Comparison of ENCODE assay signal across 26 cellular contexts in the genomic region with DNA sequence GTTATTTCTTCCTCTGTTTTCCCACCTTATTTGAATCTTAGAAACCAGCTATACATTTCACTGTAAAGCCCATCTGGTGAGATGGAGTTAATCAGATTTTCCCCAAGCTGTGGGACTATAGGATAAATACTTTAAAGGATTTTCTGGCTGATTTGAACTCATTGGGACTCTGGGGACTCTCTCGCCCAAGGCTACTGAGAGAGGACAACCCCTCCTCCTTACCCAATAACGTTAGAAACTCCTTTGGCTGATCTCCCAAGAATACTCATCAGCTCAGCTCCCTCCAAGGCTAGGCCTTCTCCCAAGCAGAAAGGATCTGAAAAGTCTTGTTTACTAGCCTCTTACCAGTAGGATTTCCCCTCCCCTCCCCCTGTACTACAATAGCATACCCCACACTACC. TPM values are rescaled to one million over a fixed set of nuclear protein-coding genes. Genes with fewer than 3 reads are reported as not detected.
"Had no signal": no experiment of that assay in that cellular context is flagged by ENCODE, and none has a peak within 500 bp of the region (broad histone marks: within the 10 kb centered on the region; RNA-seq: fewer than 3 reads in every experiment).

No MANE protein-coding gene starts in this region.

- H3K27ac Mint-ChIP-seq: activated naive CD4-positive, alpha-beta T cell treated with anti-CD3 and anti-CD28 coated beads, Interleukin-2, amount 50 U/mL, for 72 hours; activated naive CD8-positive, alpha-beta T cell treated with anti-CD3 and anti-CD28 coated beads, Interleukin-2, amount 50 U/mL, for 24 hours; IgD-negative memory B cell; T-helper 1 cell treated with Interleukin-12 subunit alpha and Interleukin-12 subunit beta and Interleukin-4 antibody, amounts not matched to agents 30 μg/mL and 1 μg/mL, for 36 hours; WTC11 had no signal

- H3K36me3 ChIP-seq: ascending aorta, cardiac muscle cell, Peyer's patch, SJSA1 had no signal

- H3K36me3 Mint-ChIP-seq: IgD-negative memory B cell had no signal

- H3K4me1 Mint-ChIP-seq: activated naive CD8-positive, alpha-beta T cell treated with anti-CD3 and anti-CD28 coated beads, Interleukin-2, amount 50 U/mL, for 24 hours had no signal

- H3K4me1 ChIP-seq: ascending aorta, body of pancreas, Peyer's patch, SJSA1 had no signal

- ATAC-seq: activated naive CD4-positive, alpha-beta T cell treated with anti-CD3 and anti-CD28 coated beads, Interleukin-2, amount 50 U/mL, for 72 hours; activated naive CD8-positive, alpha-beta T cell treated with anti-CD3 and anti-CD28 coated beads, Interleukin-2, amount 50 U/mL, for 24 hours; activated T-cell treated with anti-CD3 and anti-CD28 coated beads, Interleukin-2, amount 50 U/mL, for 4 hours; body of pancreas; WTC11 had no signal

- H3K4me3 ChIP-seq: ascending aorta, body of pancreas, cardiac muscle cell, Peyer's patch, SJSA1 had no signal

- H3K27me3 ChIP-seq: Peyer's patch, SJSA1 had no signal

- H3K9me3 ChIP-seq: body of pancreas, Peyer's patch, SJSA1 had no signal

- H3K27ac ChIP-seq: ascending aorta, body of pancreas, cardiac muscle cell, Peyer's patch, RWPE1, SJSA1 had no signal

- DNase-seq: activated CD4-positive, alpha-beta T cell treated with anti-CD3 and anti-CD28 coated beads for 48 hours; activated CD4-positive, alpha-beta T cell treated with anti-CD3 and anti-CD28 coated beads, Interleukin-2, amount 50 U/mL, for 4 hours; activated CD4-positive, CD25-positive, alpha-beta regulatory T cell treated with anti-CD3 and anti-CD28 coated beads, Interleukin-2, amount 50 U/mL, for 72 hours; activated effector memory CD4-positive, alpha-beta T cell treated with anti-CD3 and anti-CD28 coated beads, Interleukin-2, amount 50 U/mL, for 16 hours; activated naive CD4-positive, alpha-beta T cell treated with Interleukin-2 at 50 U/mL for 16 hours; activated naive CD8-positive, alpha-beta T cell treated with anti-CD3 and anti-CD28 coated beads, Interleukin-2, amount 50 U/mL, for 24 hours; activated T-cell treated with anti-CD3 and anti-CD28 coated beads, Interleukin-2, amount 50 U/mL, for 4 hours; amniotic stem cell; body of pancreas; KG1; NCI-H1092; NCI-H1417 treated with DMSO at 0.1 percent for 48 hours; NCI-H1694; NCI-H2029; NCI-H510A treated with DMSO at 0.1 percent for 48 hours; Peyer's patch; Right ventricle myocardium superior had no signal

- H3K4me3 Mint-ChIP-seq: activated naive CD8-positive, alpha-beta T cell treated with anti-CD3 and anti-CD28 coated beads, Interleukin-2, amount 50 U/mL, for 24 hours; activated T-cell treated with anti-CD3 and anti-CD28 coated beads, Interleukin-2, amount 50 U/mL, for 4 hours; IgD-negative memory B cell; T-helper 1 cell treated with Interleukin-12 subunit alpha and Interleukin-12 subunit beta and Interleukin-4 antibody, amounts not matched to agents 30 μg/mL and 1 μg/mL, for 36 hours; WTC11 had no signal

RNA-seq across cellular contexts. Expression of a gene that starts 1.5 kb away (rescaled TPM):
- total RNA-seq: activated naive CD4-positive, alpha-beta T cell treated with anti-CD3 and anti-CD28 coated beads, Interleukin-2, amount 50 U/mL, for 72 hours; activated T-cell treated with anti-CD3 and anti-CD28 coated beads, Interleukin-2, amount 50 U/mL, for 4 hours; ascending aorta; body of pancreas; cardiac muscle cell; MCF 10A; Peyer's patch; Right ventricle myocardium superior; SJSA1; WTC11 had no signal
